ENCODE assay signal across 18 cellular contexts in genomic region chr6:33093857-33094256, GRCh38. TPM values are rescaled to one million over a fixed set of nuclear protein-coding genes. Genes with fewer than 3 reads are reported as not detected.
DNase-seq lines count a peak whose midpoint lies in the region; ATAC-seq and TF ChIP-seq lines count a peak whose summit lies in the region.
"Had no signal": no experiment of that assay in that cellular context is flagged by ENCODE, and none has a peak within 500 bp of the region (broad histone marks: within the 10 kb centered on the region; RNA-seq: fewer than 3 reads in every experiment).

No MANE protein-coding gene starts in this region.

- intact Hi-C loops in activated CD4-positive, alpha-beta T cell treated with anti-CD3 and anti-CD28 coated beads, Interleukin-2, amount 10 ng/mL, durations not matched to agents 24 days and 14 days (cut with micrococcal nuclease) = loop anchor here (2.0 kb wide), 1 partner anchor 79 kb away; no protein-coding TSS in a partner anchor

- H3K36me3 ChIP-seq in OCI-LY3 (replicated peaks; ENCODE audit: low read depth, low read length) = no peaks in the 10 kb centered on the region

- H3K9me3 Mint-ChIP-seq in activated CD4-positive, alpha-beta T cell treated with anti-CD3 and anti-CD28 coated beads, Interleukin-2, amount 10 ng/mL, durations not matched to agents 24 days and 14 days = peaks cover 10% of the 10 kb centered on the region
- H3K9me3 Mint-ChIP-seq in memory B cell = peaks cover 5% of the 10 kb centered on the region
- peaks cover 5% of the 10 kb centered on the region for H3K9me3 Mint-ChIP-seq in natural killer cell treated with Interleukin-12 subunit alpha and Interleukin-12 subunit beta and Interleukin-15 and Interleukin-18, amount 100 ng/mL, for 72 hours

- no peaks in the 10 kb centered on the region for H4K20me1 ChIP-seq in OCI-LY3 (ENCODE audit: insufficient read depth, low read length)
- H4K20me1 ChIP-seq: BLaER1 treated with 17β-estradiol and CSF1 and Interleukin-3, amounts not matched to agents 10 nM and 100 nM had no signal

- H3K27me3 Mint-ChIP-seq in activated CD4-positive, alpha-beta T cell treated with anti-CD3 and anti-CD28 coated beads, Interleukin-2, amount 10 ng/mL, durations not matched to agents 24 days and 14 days = peaks cover 43% of the 10 kb centered on the region
- H3K27me3 Mint-ChIP-seq in memory B cell = peaks cover 3% of the 10 kb centered on the region
- H3K27me3 Mint-ChIP-seq in natural killer cell treated with Interleukin-12 subunit alpha and Interleukin-12 subunit beta and Interleukin-15 and Interleukin-18, amount 100 ng/mL, for 72 hours = peaks cover 27 to 28% of the 10 kb centered on the region in 2 donors

- no peak overlapping the region for H3K4me3 ChIP-seq in OCI-LY3 (ENCODE audit: low read length)
- H3K4me3 ChIP-seq: A549; BLaER1 treated with 17β-estradiol and CSF1 and Interleukin-3, amounts not matched to agents 10 nM and 100 nM had no signal

- no peak overlapping the region for H3K27ac Mint-ChIP-seq in activated CD4-positive, alpha-beta T cell treated with anti-CD3 and anti-CD28 coated beads, Interleukin-2, amount 10 ng/mL, durations not matched to agents 24 days and 14 days
- peak overlapping the region; percentile 43 for H3K27ac Mint-ChIP-seq in memory B cell
- H3K27ac Mint-ChIP-seq in natural killer cell treated with Interleukin-12 subunit alpha and Interleukin-12 subunit beta and Interleukin-15 and Interleukin-18, amount 100 ng/mL, for 72 hours = no peak overlapping the region
- H3K27ac Mint-ChIP-seq: CD8-positive, alpha-beta T cell; H9 had no signal

- H3K9me3 ChIP-seq in OCI-LY3 (ENCODE audit: insufficient read depth, low read length) = no peaks in the 10 kb centered on the region

- H3K79me2 ChIP-seq in OCI-LY3 (ENCODE audit: low read length) = no peaks in the 10 kb centered on the region

- H3K27me3 ChIP-seq in OCI-LY3 (ENCODE audit: low read depth, low read length) = no peaks in the 10 kb centered on the region
- H3K27me3 ChIP-seq: BLaER1 treated with 17β-estradiol and CSF1 and Interleukin-3, amounts not matched to agents 10 nM and 100 nM had no signal

- no peak overlapping the region for H3K4me3 Mint-ChIP-seq in activated CD4-positive, alpha-beta T cell treated with anti-CD3 and anti-CD28 coated beads, Interleukin-2, amount 10 ng/mL, durations not matched to agents 24 days and 14 days
- H3K4me3 Mint-ChIP-seq in memory B cell = no peak overlapping the region
- no peak overlapping the region for H3K4me3 Mint-ChIP-seq in natural killer cell treated with Interleukin-12 subunit alpha and Interleukin-12 subunit beta and Interleukin-15 and Interleukin-18, amount 100 ng/mL, for 72 hours
- H3K4me3 Mint-ChIP-seq: CD8-positive, alpha-beta T cell; H9 had no signal

- no peak overlapping the region for H3K9ac ChIP-seq in OCI-LY3 (ENCODE audit: low read length)
- H3K9ac ChIP-seq: BLaER1 treated with 17β-estradiol and CSF1 and Interleukin-3, amounts not matched to agents 10 nM and 100 nM had no signal

- TF ChIP-seq CTCF in OCI-LY3 (IDR thresholded peaks at IDR 0.05; ENCODE audit: low read depth, low read length) = no peak

- no peak overlapping the region for H2AFZ ChIP-seq in OCI-LY3 (ENCODE audit: low read depth, low read length)

- peaks cover 3% of the 10 kb centered on the region for H3K4me1 Mint-ChIP-seq in activated CD4-positive, alpha-beta T cell treated with anti-CD3 and anti-CD28 coated beads, Interleukin-2, amount 10 ng/mL, durations not matched to agents 24 days and 14 days
- peaks cover 28% of the 10 kb centered on the region for H3K4me1 Mint-ChIP-seq in memory B cell
- no peaks in the 10 kb centered on the region for H3K4me1 Mint-ChIP-seq in natural killer cell treated with Interleukin-12 subunit alpha and Interleukin-12 subunit beta and Interleukin-15 and Interleukin-18, amount 100 ng/mL, for 72 hours (ENCODE audit: low read depth in 2 of 2)

- H3K36me3 Mint-ChIP-seq in activated CD4-positive, alpha-beta T cell treated with anti-CD3 and anti-CD28 coated beads, Interleukin-2, amount 10 ng/mL, durations not matched to agents 24 days and 14 days (ENCODE audit: low read depth) = no peaks in the 10 kb centered on the region
- H3K36me3 Mint-ChIP-seq in memory B cell = peaks cover 3% of the 10 kb centered on the region
- peaks cover 15% of the 10 kb centered on the region for H3K36me3 Mint-ChIP-seq in natural killer cell treated with Interleukin-12 subunit alpha and Interleukin-12 subunit beta and Interleukin-15 and Interleukin-18, amount 100 ng/mL, for 72 hours
- H3K36me3 Mint-ChIP-seq: CD8-positive, alpha-beta T cell had no signal

- H3K27ac ChIP-seq in OCI-LY3 (ENCODE audit: low read length) (no peak overlapping the region), substantia nigra (ENCODE audit: low read depth, low read length, poor library complexity, severe bottlenecking) (no peak overlapping the region)
- H3K27ac ChIP-seq: 22Rv1; A549; BLaER1 treated with 17β-estradiol and CSF1 and Interleukin-3, amounts not matched to agents 10 nM and 100 nM had no signal

- peak; percentile 79 for ATAC-seq in memory B cell (ENCODE audit: low read depth)
- ATAC-seq in natural killer cell treated with Interleukin-12 subunit alpha and Interleukin-12 subunit beta and Interleukin-15 and Interleukin-18, amount 100 ng/mL, for 72 hours = no peak
- no peak for ATAC-seq in GM19395 (IDR thresholded peaks at IDR 0.05; ENCODE audit: unreplicated experiment)
- ATAC-seq: A549; CD8-positive, alpha-beta T cell; HepG2 had no signal

- peak overlapping the region; percentile 25 for H3K4me2 ChIP-seq in OCI-LY3 (ENCODE audit: low read length)
- H3K4me2 ChIP-seq: A549; BLaER1 treated with 17β-estradiol and CSF1 and Interleukin-3, amounts not matched to agents 10 nM and 100 nM had no signal

- peak; percentile 40 for DNase-seq in activated CD4-positive, alpha-beta T cell treated with anti-CD3 and anti-CD28 coated beads, Interleukin-2, amount 10 ng/mL, durations not matched to agents 24 days and 14 days
- DNase-seq in activated CD4-positive, alpha-beta T cell treated with anti-CD3 and anti-CD28 coated beads, Interleukin-2, amount 50 U/mL, for 48 hours = no peak
- no peak for DNase-seq in memory B cell (ENCODE audit: low spot score in 2 of 2)
- DNase-seq in natural killer cell treated with Interleukin-12 subunit alpha and Interleukin-12 subunit beta and Interleukin-15 and Interleukin-18, amount 100 ng/mL, for 72 hours (ENCODE audit: low spot score) = no peak
- no peak for DNase-seq in substantia nigra (lab: John Stamatoyannopoulos, UW)
- no peak for DNase-seq in SW 1271 (lab: John Stamatoyannopoulos, UW)
- DNase-seq: Calu3; CD8-positive, alpha-beta T cell; DMS79 treated with DMSO at 0.1 percent for 48 hours; GF-D8; GOT3; H9 had no signal

- H3K4me1 ChIP-seq in OCI-LY3 (ENCODE audit: low read length) = peaks cover 21% of the 10 kb centered on the region
- H3K4me1 ChIP-seq: A549 had no signal

RNA-seq across cellular contexts. Expression of gene HLA-DPB1, which starts 18.1 kb away (rescaled TPM):
- 4.7 and 6.2 TPM in 2 replicates for total RNA-seq in activated CD4-positive, alpha-beta T cell treated with anti-CD3 and anti-CD28 coated beads, Interleukin-2, amount 10 ng/mL, durations not matched to agents 24 days and 14 days
- 10 to 100 TPM; 14.7 to 93.6 TPM for total RNA-seq in natural killer cell treated with Interleukin-12 subunit alpha and Interleukin-12 subunit beta and Interleukin-15 and Interleukin-18, amount 100 ng/mL, for 72 hours
- total RNA-seq: HepG2 had no signal

RNA-seq across cellular contexts. Expression of gene HLA-DPA1, which starts 20.4 kb away (rescaled TPM):
- total RNA-seq in activated CD4-positive, alpha-beta T cell treated with anti-CD3 and anti-CD28 coated beads, Interleukin-2, amount 10 ng/mL, durations not matched to agents 24 days and 14 days = 38.5 and 42.6 TPM in 2 replicates
- 100 to 1,000 TPM in 1 of 2 donors, 10 to 100 TPM in 1; 33.8 to 145 TPM for total RNA-seq in natural killer cell treated with Interleukin-12 subunit alpha and Interleukin-12 subunit beta and Interleukin-15 and Interleukin-18, amount 100 ng/mL, for 72 hours
- total RNA-seq: HepG2 had no signal
